Comparison of ENCODE assay signal across 1 cellular context in genomic region chr6:137493218-137494038, GRCh38.
TF ChIP-seq lines count a peak whose summit lies in the region.

No MANE protein-coding gene starts in this region.

TF ChIP-seq in H1, 55 proteins besides CTCF, POLR2A, EP300 and RAD21 (continued from another document):
- TF ChIP-seq USF2 (IDR thresholded peaks at IDR 0.05; ENCODE audit: low read length): no peak
- TF ChIP-seq MAFK (IDR thresholded peaks at IDR 0.05; ENCODE audit: low read depth, low read length): no peak
- TF ChIP-seq, protein P1, sequence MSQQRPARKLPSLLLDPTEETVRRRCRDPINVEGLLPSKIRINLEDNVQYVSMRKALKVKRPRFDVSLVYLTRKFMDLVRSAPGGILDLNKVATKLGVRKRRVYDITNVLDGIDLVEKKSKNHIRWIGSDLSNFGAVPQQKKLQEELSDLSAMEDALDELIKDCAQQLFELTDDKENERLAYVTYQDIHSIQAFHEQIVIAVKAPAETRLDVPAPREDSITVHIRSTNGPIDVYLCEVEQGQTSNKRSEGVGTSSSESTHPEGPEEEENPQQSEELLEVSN (IDR thresholded peaks at IDR 0.05): peak; percentile 95
- TF ChIP-seq POLR2AphosphoS5 (IDR thresholded peaks at IDR 0.05; ENCODE audit: low read depth, low read length): no peak
- TF ChIP-seq GABPA (IDR thresholded peaks at IDR 0.05; ENCODE audit: borderline replicate concordance, insufficient read depth, low read length): peak; percentile 65; the same call in 1 of the 2 replicates
- TF ChIP-seq SIX5 (IDR thresholded peaks at IDR 0.05; ENCODE audit: low read depth, low read length): no peak
- no peak for TF ChIP-seq SIRT6 (IDR thresholded peaks at IDR 0.05; ENCODE audit: low read length)
- peak; percentile 17 for TF ChIP-seq ASH2L (IDR thresholded peaks at IDR 0.05; ENCODE audit: low read length)
- no peak for TF ChIP-seq JUN (IDR thresholded peaks at IDR 0.05; ENCODE audit: low read depth, low read length)
- peak; percentile 93 for TF ChIP-seq SUZ12 (IDR thresholded peaks at IDR 0.05; ENCODE audit: low read length)
- TF ChIP-seq CTBP2 (IDR thresholded peaks at IDR 0.05; ENCODE audit: borderline replicate concordance, insufficient read depth, insufficient read length, low read length): no peak
- TF ChIP-seq CHD2 (IDR thresholded peaks at IDR 0.05; ENCODE audit: low read length): no peak
- no peak for TF ChIP-seq PHF8 (conservative IDR thresholded peaks at IDR 0.05; ENCODE audit: low read depth, low read length)
- TF ChIP-seq RXRA (IDR thresholded peaks at IDR 0.05; ENCODE audit: insufficient read depth, low read depth, low read length): no peak
- no peak for TF ChIP-seq TCF12 (IDR thresholded peaks at IDR 0.05; ENCODE audit: low read depth, low read length)
- TF ChIP-seq RBBP5 (IDR thresholded peaks at IDR 0.05; ENCODE audit: borderline replicate concordance, low read depth, low read length): no peak
- TF ChIP-seq YY1 (IDR thresholded peaks at IDR 0.05; ENCODE audit: low read depth, low read length): peak; percentile 42; the same call in 1 of the 2 replicates
- peak; percentile 96 for TF ChIP-seq KDM4A (IDR thresholded peaks at IDR 0.05; ENCODE audit: low read depth, low read length, severe bottlenecking)
- no peak for TF ChIP-seq NRF1 (IDR thresholded peaks at IDR 0.05; ENCODE audit: low read depth, low read length)
- TF ChIP-seq GTF2F1 (IDR thresholded peaks at IDR 0.05; ENCODE audit: borderline replicate concordance, low read depth, low read length): no peak
- no peak for TF ChIP-seq CEBPB (IDR thresholded peaks at IDR 0.05; ENCODE audit: low read depth, low read length)
- TF ChIP-seq TAF7 (optimal IDR thresholded peaks at IDR 0.05; ENCODE audit: borderline replicate concordance, low read depth, low read length): no peak
- TF ChIP-seq TAF1 (IDR thresholded peaks at IDR 0.05; ENCODE audit: low read depth, low read length): no peak
- TF ChIP-seq EZH2 (IDR thresholded peaks at IDR 0.05; ENCODE audit: low read depth, low read length, severe bottlenecking): peak; percentile 96
- peak; percentile 78 for TF ChIP-seq RNF2 (IDR thresholded peaks at IDR 0.05; ENCODE audit: borderline replicate concordance, low read depth, low read length, missing control alignments, poor library complexity, severe bottlenecking)
- no peak for TF ChIP-seq ATF2 (IDR thresholded peaks at IDR 0.05; ENCODE audit: low read length)
- TF ChIP-seq JUND (IDR thresholded peaks at IDR 0.05; ENCODE audit: low read length): no peak
- TF ChIP-seq POU5F1 (IDR thresholded peaks at IDR 0.05; ENCODE audit: low read depth, low read length): no peak
- peak; percentile 47; the same call in 1 of the 2 replicates for TF ChIP-seq CREB1 (IDR thresholded peaks at IDR 0.05)
- no peak for TF ChIP-seq SP1 (IDR thresholded peaks at IDR 0.05; ENCODE audit: low read depth, low read length)
- no peak for TF ChIP-seq HDAC6 (IDR thresholded peaks at IDR 0.05; ENCODE audit: low read depth, low read length)
- TF ChIP-seq BRCA1 (IDR thresholded peaks at IDR 0.05; ENCODE audit: low read depth, low read length): no peak
- no peak for TF ChIP-seq SP4 (IDR thresholded peaks at IDR 0.05; ENCODE audit: low read length)
- TF ChIP-seq ATF3 (IDR thresholded peaks at IDR 0.05; ENCODE audit: insufficient read depth, low read depth, low read length): no peak
- TF ChIP-seq, protein P2, sequence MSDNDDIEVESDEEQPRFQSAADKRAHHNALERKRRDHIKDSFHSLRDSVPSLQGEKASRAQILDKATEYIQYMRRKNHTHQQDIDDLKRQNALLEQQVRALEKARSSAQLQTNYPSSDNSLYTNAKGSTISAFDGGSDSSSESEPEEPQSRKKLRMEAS (IDR thresholded peaks at IDR 0.05): peak; percentile 84
